Comparison of ENCODE assay signal across 7 cellular contexts in the genomic region with DNA sequence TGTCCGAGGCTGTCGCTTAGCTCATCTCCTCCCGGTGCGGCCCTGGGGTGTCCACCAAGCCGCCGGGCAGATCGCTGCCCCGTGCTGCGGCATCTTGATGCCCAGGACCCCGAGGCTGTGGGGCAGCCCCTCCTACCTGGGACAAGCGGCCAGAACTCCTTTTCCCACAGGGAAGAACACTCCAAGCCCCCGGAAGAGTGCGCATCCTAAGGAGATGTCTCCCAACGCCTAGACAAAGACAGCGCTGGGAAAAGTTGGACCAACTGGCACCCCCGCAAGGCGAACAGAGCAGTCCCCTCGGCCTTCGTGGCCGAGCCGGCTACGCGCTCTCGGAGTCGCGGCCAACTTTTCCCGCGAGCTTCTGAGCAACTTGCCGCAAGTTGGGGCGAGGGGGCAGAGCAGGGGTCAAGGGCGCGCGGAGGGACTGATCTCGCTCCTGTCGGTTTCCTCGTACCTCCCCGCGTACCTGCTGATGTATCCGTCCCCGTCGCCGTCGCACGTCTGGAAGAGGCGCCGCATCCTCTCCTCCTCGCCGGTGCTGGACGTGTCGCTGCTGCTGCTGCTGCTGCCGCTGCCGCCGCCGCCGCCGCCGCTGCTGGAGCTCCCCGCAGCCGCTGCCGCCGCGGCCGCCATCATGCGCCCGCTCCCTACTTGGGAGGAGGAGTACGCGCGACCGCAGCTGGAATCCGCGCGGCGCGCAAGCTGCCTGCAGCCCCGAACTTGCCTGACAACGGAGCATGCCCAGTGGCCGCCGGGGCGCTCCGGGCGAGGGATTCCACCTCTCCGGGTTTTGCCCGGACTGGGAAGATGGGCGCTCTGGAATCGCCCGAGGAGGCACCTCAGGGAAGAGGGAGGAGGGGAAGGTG. TPM values are rescaled to one million over a fixed set of nuclear protein-coding genes. Genes with fewer than 3 reads are reported as not detected.
A peak's percentile ranks its signal among the peaks of the same experiment; 100 is the strongest.
DNase-seq lines count a peak whose midpoint lies in the region; ATAC-seq and TF ChIP-seq lines count a peak whose summit lies in the region.

A gene (minus strand): TSS at position 675 of the 866 bp plus-strand sequence.

- H3K27ac ChIP-seq in VCaP: peak within 1 kb of the TSS; percentile 86

- ATAC-seq in left colon: peak; percentile 90

- intact Hi-C loops in left colon (cut with DNase I, micrococcal nuclease): no loop called here

- DNase-seq in GM13976 (ENCODE audit: low spot score): peak; percentile 49
- peak; percentile 70 for DNase-seq in NCI-H1048 (lab: John Stamatoyannopoulos, UW)
- DNase-seq in dermis microvascular lymphatic vessel endothelial cell (ENCODE audit: low read depth in 2 of 2): peak; percentile 17 to 67
- DNase-seq in left colon: peak; percentile 67 to 70
- peak; percentile 7 to 32 for DNase-seq in stimulated activated CD4-positive, alpha-beta T cell treated with anti-CD3 and anti-CD28 coated beads, Interleukin-12 subunit alpha, Interleukin-12 subunit beta, amount 100 ng/mL, for 24 hours (ENCODE audit: low read depth in 2 of 2)
- no peak for DNase-seq in DMS153 (lab: John Stamatoyannopoulos, UW)

- TF ChIP-seq CTCF in GM13976 (IDR thresholded peaks at IDR 0.05; ENCODE audit: borderline replicate concordance, control extremely low read depth, extremely low read depth, insufficient read depth, missing control alignments) (no peak), VCaP (conservative IDR thresholded peaks at IDR 0.05) (no peak)

- in situ Hi-C loops in GM13976 (cut with MboI; ENCODE audit: low sequenced_read_pairs, unreplicated experiment): no loop called here

RNA-seq across cellular contexts. Expression of the gene that starts here (rescaled TPM):
- total RNA-seq in dermis microvascular lymphatic vessel endothelial cell: 10.1 and 19.0 TPM in 2 replicates
- 1 to 10 TPM; 1.9 to 4.3 TPM for total RNA-seq in left colon
